Comparison of ENCODE assay signal across 25 cellular contexts in genomic region chr7:143518521-143518920, GRCh38. TPM values are rescaled to one million over a fixed set of nuclear protein-coding genes. Genes with fewer than 3 reads are reported as not detected.
"Had no signal": no experiment of that assay in that cellular context is flagged by ENCODE, and none has a peak within 500 bp of the region (broad histone marks: within the 10 kb centered on the region; RNA-seq: fewer than 3 reads in every experiment).

No MANE protein-coding gene starts in this region.

- H3K27me3 Mint-ChIP-seq: activated CD4-positive, alpha-beta memory T cell treated with anti-CD3 and anti-CD28 coated beads for 36 hours; activated T-cell treated with anti-CD3 and anti-CD28 coated beads, Interleukin-2, amount 50 U/mL, for 24 hours; brain; naive thymus-derived CD4-positive, alpha-beta T cell; stimulated activated naive CD8-positive, alpha-beta T cell treated with anti-CD3 and anti-CD28 coated beads, Interleukin-15, Interleukin-2, amounts not matched to agents 100 ng/mL and 50 ng/mL, for 24 hours had no signal

- H3K36me3 ChIP-seq: adrenal gland, gastroesophageal sphincter, heart right ventricle, neutrophil, SJSA1, suprapubic skin, upper lobe of right lung had no signal

- H3K9me3 ChIP-seq: adrenal gland, gastroesophageal sphincter, heart right ventricle, mucosa of descending colon, neutrophil, SJSA1, suprapubic skin, upper lobe of right lung had no signal

- H3K4me3 ChIP-seq: adrenal gland, gastroesophageal sphincter, heart right ventricle, mucosa of descending colon, SJSA1, suprapubic skin, upper lobe of right lung had no signal

- H3K36me3 Mint-ChIP-seq: activated CD4-positive, alpha-beta memory T cell treated with anti-CD3 and anti-CD28 coated beads for 36 hours; brain had no signal

- H3K27ac ChIP-seq: adrenal gland, gastroesophageal sphincter, neutrophil, SJSA1, suprapubic skin, upper lobe of right lung, VCaP had no signal

- H3K9me3 Mint-ChIP-seq: activated CD4-positive, alpha-beta memory T cell treated with anti-CD3 and anti-CD28 coated beads for 36 hours; activated T-cell treated with anti-CD3 and anti-CD28 coated beads, Interleukin-2, amount 50 U/mL, for 24 hours; brain; naive thymus-derived CD4-positive, alpha-beta T cell; stimulated activated naive CD8-positive, alpha-beta T cell treated with anti-CD3 and anti-CD28 coated beads, Interleukin-15, Interleukin-2, amounts not matched to agents 100 ng/mL and 50 ng/mL, for 24 hours had no signal

- DNase-seq: activated CD4-positive, alpha-beta memory T cell treated with anti-CD3 and anti-CD28 coated beads for 36 hours; activated CD4-positive, alpha-beta T cell treated with anti-CD3 and anti-CD28 coated beads for 1 hour; activated effector memory CD4-positive, alpha-beta T cell treated with Interleukin-2 at 50 U/mL for 16 hours; activated naive CD4-positive, alpha-beta T cell treated with anti-CD3 and anti-CD28 coated beads, Interleukin-2, amount 50 U/mL, for 16 hours; activated T-cell treated with anti-CD3 and anti-CD28 coated beads, Interleukin-2, amount 50 U/mL, for 24 hours; adrenal gland; heart right ventricle; mammary epithelial cell; mucosa of descending colon; naive thymus-derived CD4-positive, alpha-beta T cell; T-helper 9 cell; upper lobe of right lung had no signal

- ATAC-seq: gastroesophageal sphincter; mucosa of descending colon; naive thymus-derived CD4-positive, alpha-beta T cell; upper lobe of right lung had no signal

- H3K4me3 Mint-ChIP-seq: activated CD4-positive, alpha-beta memory T cell treated with anti-CD3 and anti-CD28 coated beads for 36 hours; activated T-cell treated with anti-CD3 and anti-CD28 coated beads, Interleukin-2, amount 50 U/mL, for 24 hours; brain; naive thymus-derived CD4-positive, alpha-beta T cell; stimulated activated naive CD8-positive, alpha-beta T cell treated with anti-CD3 and anti-CD28 coated beads, Interleukin-15, Interleukin-2, amounts not matched to agents 100 ng/mL and 50 ng/mL, for 24 hours had no signal

- H3K27me3 ChIP-seq: adrenal gland, gastroesophageal sphincter, heart right ventricle, neutrophil, SJSA1, suprapubic skin, upper lobe of right lung had no signal

- H3K4me1 ChIP-seq: SJSA1, upper lobe of right lung had no signal

- FAIRE-seq: endometrium, islet of Langerhans had no signal

- H3K27ac Mint-ChIP-seq: activated CD4-positive, alpha-beta memory T cell treated with anti-CD3 and anti-CD28 coated beads for 36 hours; activated T-cell treated with anti-CD3 and anti-CD28 coated beads, Interleukin-2, amount 50 U/mL, for 24 hours; stimulated activated naive CD8-positive, alpha-beta T cell treated with anti-CD3 and anti-CD28 coated beads, Interleukin-15, Interleukin-2, amounts not matched to agents 100 ng/mL and 50 ng/mL, for 24 hours had no signal

RNA-seq across cellular contexts. Expression of gene TAS2R41, which starts 40.8 kb away (rescaled TPM):
- total RNA-seq: activated CD4-positive, alpha-beta memory T cell treated with anti-CD3 and anti-CD28 coated beads for 36 hours; dermis microvascular lymphatic vessel endothelial cell; gastroesophageal sphincter; mammary epithelial cell; renal cortical epithelial cell; SJSA1; skeletal muscle tissue; suprapubic skin; upper lobe of right lung had no signal
- polyA plus RNA-seq: adrenal gland; esophagus; heart right ventricle; mammary epithelial cell; naive thymus-derived CD4-positive, alpha-beta T cell had no signal

RNA-seq across cellular contexts. Expression of gene CTAGE15, which starts 53.1 kb away (rescaled TPM):
- total RNA-seq: activated CD4-positive, alpha-beta memory T cell treated with anti-CD3 and anti-CD28 coated beads for 36 hours; adrenal gland; gastroesophageal sphincter; renal cortical epithelial cell had no signal
